13 cellular contexts compared by ENCODE assay signal in the genomic region with DNA sequence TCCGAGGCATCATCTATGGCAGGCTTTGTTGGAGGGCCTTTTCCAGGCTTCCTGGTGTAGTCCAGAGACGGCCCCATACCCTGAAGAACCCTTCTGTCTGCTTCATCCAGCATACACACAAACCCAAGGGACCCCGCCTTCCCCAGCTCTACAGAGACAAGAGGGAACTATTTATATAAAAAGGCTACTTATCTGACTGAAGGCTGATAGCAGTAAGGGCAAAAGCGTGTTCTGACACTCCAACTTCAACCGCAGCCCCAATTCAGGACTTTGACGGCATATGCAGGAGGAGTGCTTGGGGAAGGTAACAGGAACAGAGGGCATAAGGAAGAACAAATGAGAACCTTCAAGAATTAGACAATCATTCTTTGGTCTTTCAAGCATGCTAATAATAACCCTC. TPM values are rescaled to one million over a fixed set of nuclear protein-coding genes. Genes with fewer than 3 reads are reported as not detected.
DNase-seq lines count a peak whose midpoint lies in the region; ATAC-seq and TF ChIP-seq lines count a peak whose summit lies in the region.
"Had no signal": no experiment of that assay in that cellular context is flagged by ENCODE, and none has a peak within 500 bp of the region (broad histone marks: within the 10 kb centered on the region; RNA-seq: fewer than 3 reads in every experiment).

No MANE protein-coding gene starts in this region.

- H3K14ac ChIP-seq in mesenchymal stem cell (ENCODE audit: low read length in 2 of 2), result no peak overlapping the region

- H3K9ac ChIP-seq in mesenchymal stem cell (ENCODE audit: low read length), result peak overlapping the region; percentile 65

- H3K4me2 ChIP-seq in mesenchymal stem cell (ENCODE audit: low read length, poor library complexity, severe bottlenecking), result no peak overlapping the region

- H3K4me3 ChIP-seq in ACC112 (ENCODE audit: low read depth, low read length), result no peak overlapping the region
- no peak overlapping the region for H3K4me3 ChIP-seq in fibroblast of pulmonary artery (replicated peaks; ENCODE audit: low read depth, low read length)
- H3K4me3 ChIP-seq in mesenchymal stem cell (ENCODE audit: insufficient read depth in 1 of 2, low read depth in 1 of 2, low read length in 2 of 2), result peak overlapping the region in 1 of 2 experiments; percentile 3
- no peak overlapping the region for H3K4me3 ChIP-seq in psoas muscle

- H4K91ac ChIP-seq in mesenchymal stem cell (ENCODE audit: low read length), result no peak overlapping the region

- no peak overlapping the region for H2BK15ac ChIP-seq in mesenchymal stem cell (ENCODE audit: low read depth, poor library complexity, severe bottlenecking)

- POLR2A ChIA-PET in RWPE1 (lab: Yijun Ruan, JAX; ENCODE audit: low non-redundant PET), result no interaction called here

- DNase-seq in RWPE1 (ENCODE audit: low spot score) (no peak), fibroblast of pulmonary artery (ENCODE audit: low read depth) (peak; percentile 33), mesenchymal stem cell (no peak), DMS 273 (lab: John Stamatoyannopoulos, UW; ENCODE audit: unreplicated experiment) (no peak), SW 1271 (lab: John Stamatoyannopoulos, UW) (no peak), psoas muscle (no peak)
- DNase-seq: DMS 273 treated with DMSO at 0.1 percent for 48 hours, foreskin melanocyte, Kasumi-1, NCI-H1694 treated with DMSO at 0.1 percent for 48 hours, NCI-H748 treated with DMSO at 0.1 percent for 48 hours had no signal

- peak overlapping the region in 1 of 2 experiments; percentile 69 for H2BK12ac ChIP-seq in mesenchymal stem cell (ENCODE audit: low read length in 2 of 2)

- peaks cover 74% of the 10 kb centered on the region for H3K79me2 ChIP-seq in ACC112 (ENCODE audit: control insufficient read depth, insufficient read depth, low read length, unreplicated experiment)

- no peak for ATAC-seq in GM19351 (IDR thresholded peaks at IDR 0.05; ENCODE audit: unreplicated experiment)
- ATAC-seq in psoas muscle, result no peak

- H3K23ac ChIP-seq in mesenchymal stem cell (ENCODE audit: low read length in 2 of 2), result no peak overlapping the region

- peaks cover 55% of the 10 kb centered on the region for H3K4me1 ChIP-seq in ACC112 (ENCODE audit: control insufficient read depth, insufficient read depth, low read length, unreplicated experiment)
- peaks cover 42% of the 10 kb centered on the region for H3K4me1 ChIP-seq in mesenchymal stem cell (ENCODE audit: control insufficient read depth, insufficient read depth, low read depth, low read length)
- peaks cover 35% of the 10 kb centered on the region for H3K4me1 ChIP-seq in psoas muscle

- H4K8ac ChIP-seq in mesenchymal stem cell (ENCODE audit: low read length), result no peak overlapping the region

- peak overlapping the region; percentile 56 for H3K18ac ChIP-seq in mesenchymal stem cell (ENCODE audit: low read depth in 1 of 2, low read length in 2 of 2)

- no peak overlapping the region for H2BK120ac ChIP-seq in mesenchymal stem cell (ENCODE audit: low read depth, low read length)

- CTCF ChIA-PET in RWPE1 (lab: Yijun Ruan, JAX), result no interaction called here

- H2AK5ac ChIP-seq in mesenchymal stem cell (ENCODE audit: low read length, severe bottlenecking), result peak overlapping the region; percentile 90

- 97% methylated on average over 3 of the region's 6 CpGs for WGBS in mesenchymal stem cell
- 92 to 95% (median 94%) methylated on average over 6 of the region's 6 CpGs for WGBS in psoas muscle, 3 donors

- H3K27me3 ChIP-seq in ACC112 (ENCODE audit: insufficient read depth, low read length) (no peaks in the 10 kb centered on the region), mesenchymal stem cell (ENCODE audit: control insufficient read depth in 1 of 2, insufficient read depth in 1 of 2, low read length in 2 of 2) (no peaks in the 10 kb centered on the region), psoas muscle (ENCODE audit: insufficient read depth in 3 of 3, low read length in 2 of 3) (no peaks in the 10 kb centered on the region)

- H3K4ac ChIP-seq in mesenchymal stem cell (ENCODE audit: low read depth in 1 of 2, low read length in 2 of 2), result no peak overlapping the region

- intact Hi-C loops in psoas muscle (cut with DNase I), result no loop called here

- no peaks in the 10 kb centered on the region for H3K9me3 ChIP-seq in mesenchymal stem cell (ENCODE audit: control insufficient read depth, low read length)
- H3K9me3 ChIP-seq in psoas muscle, result no peaks in the 10 kb centered on the region

- H2AFZ ChIP-seq in ACC112 (ENCODE audit: low read length, unreplicated experiment) (no peak overlapping the region), mesenchymal stem cell (ENCODE audit: low read depth, low read length) (no peak overlapping the region)

- peaks cover 2% of the 10 kb centered on the region for H3K79me1 ChIP-seq in mesenchymal stem cell (replicated peaks; ENCODE audit: low read length, poor library complexity, severe bottlenecking)

- H2BK5ac ChIP-seq in mesenchymal stem cell (ENCODE audit: low read depth, low read length, poor library complexity, severe bottlenecking), result no peak overlapping the region

- no peaks in the 10 kb centered on the region for H3K36me3 ChIP-seq in ACC112 (ENCODE audit: insufficient read depth, low read length)
- peaks cover 0 to 3% of the 10 kb centered on the region in 2 experiments for H3K36me3 ChIP-seq in mesenchymal stem cell (ENCODE audit: control insufficient read depth in 1 of 2, insufficient read depth in 2 of 2, low read depth in 1 of 2, low read length in 2 of 2)
- no peaks in the 10 kb centered on the region for H3K36me3 ChIP-seq in psoas muscle (ENCODE audit: insufficient read depth in 1 of 2, low read depth in 1 of 2)

- H3K27ac ChIP-seq in ACC112 (ENCODE audit: low read depth, low read length) (peak overlapping the region; percentile 95), RWPE1 (peak overlapping the region; percentile 94), mesenchymal stem cell (ENCODE audit: low read length, poor library complexity, severe bottlenecking) (peak overlapping the region; percentile 99), psoas muscle (no peak overlapping the region)

- TF ChIP-seq CTCF in RWPE1 (conservative IDR thresholded peaks at IDR 0.05; ENCODE audit: low read depth), result no peak
- no peak for TF ChIP-seq CTCF in fibroblast of pulmonary artery (IDR thresholded peaks at IDR 0.05; ENCODE audit: low read length, missing control alignments)
- no peak for TF ChIP-seq CTCF in psoas muscle (IDR thresholded peaks at IDR 0.05)

RNA-seq across cellular contexts. Expression of a gene that starts 21.0 kb away (rescaled TPM):
- 78.8 TPM for polyA plus RNA-seq in mesenchymal stem cell (2013, experiment 1 of 2)
- 79.8 TPM for polyA plus RNA-seq in mesenchymal stem cell (2013, experiment 2 of 2)
- 10 to 100 TPM; 14.6 to 20.2 (median 15.0) TPM for total RNA-seq in psoas muscle
- polyA plus RNA-seq in psoas muscle, result 10 to 100 TPM in 2 of 3 donors, 1 to 10 TPM in 1; 7.1 to 19.3 (median 17.6) TPM
